Comparison of ENCODE assay signal across 1 cellular context in genomic region chr6:133034509-133035206, GRCh38.
A peak's percentile ranks its signal among the peaks of the same experiment; 100 is the strongest.
TF ChIP-seq lines count a peak whose summit lies in the region.

No MANE protein-coding gene starts in this region.

TF ChIP-seq in HepG2, 621 proteins besides CTCF, POLR2A, EP300 and RAD21 (continued from another document and continues in another):
- TF ChIP-seq, protein P1, sequence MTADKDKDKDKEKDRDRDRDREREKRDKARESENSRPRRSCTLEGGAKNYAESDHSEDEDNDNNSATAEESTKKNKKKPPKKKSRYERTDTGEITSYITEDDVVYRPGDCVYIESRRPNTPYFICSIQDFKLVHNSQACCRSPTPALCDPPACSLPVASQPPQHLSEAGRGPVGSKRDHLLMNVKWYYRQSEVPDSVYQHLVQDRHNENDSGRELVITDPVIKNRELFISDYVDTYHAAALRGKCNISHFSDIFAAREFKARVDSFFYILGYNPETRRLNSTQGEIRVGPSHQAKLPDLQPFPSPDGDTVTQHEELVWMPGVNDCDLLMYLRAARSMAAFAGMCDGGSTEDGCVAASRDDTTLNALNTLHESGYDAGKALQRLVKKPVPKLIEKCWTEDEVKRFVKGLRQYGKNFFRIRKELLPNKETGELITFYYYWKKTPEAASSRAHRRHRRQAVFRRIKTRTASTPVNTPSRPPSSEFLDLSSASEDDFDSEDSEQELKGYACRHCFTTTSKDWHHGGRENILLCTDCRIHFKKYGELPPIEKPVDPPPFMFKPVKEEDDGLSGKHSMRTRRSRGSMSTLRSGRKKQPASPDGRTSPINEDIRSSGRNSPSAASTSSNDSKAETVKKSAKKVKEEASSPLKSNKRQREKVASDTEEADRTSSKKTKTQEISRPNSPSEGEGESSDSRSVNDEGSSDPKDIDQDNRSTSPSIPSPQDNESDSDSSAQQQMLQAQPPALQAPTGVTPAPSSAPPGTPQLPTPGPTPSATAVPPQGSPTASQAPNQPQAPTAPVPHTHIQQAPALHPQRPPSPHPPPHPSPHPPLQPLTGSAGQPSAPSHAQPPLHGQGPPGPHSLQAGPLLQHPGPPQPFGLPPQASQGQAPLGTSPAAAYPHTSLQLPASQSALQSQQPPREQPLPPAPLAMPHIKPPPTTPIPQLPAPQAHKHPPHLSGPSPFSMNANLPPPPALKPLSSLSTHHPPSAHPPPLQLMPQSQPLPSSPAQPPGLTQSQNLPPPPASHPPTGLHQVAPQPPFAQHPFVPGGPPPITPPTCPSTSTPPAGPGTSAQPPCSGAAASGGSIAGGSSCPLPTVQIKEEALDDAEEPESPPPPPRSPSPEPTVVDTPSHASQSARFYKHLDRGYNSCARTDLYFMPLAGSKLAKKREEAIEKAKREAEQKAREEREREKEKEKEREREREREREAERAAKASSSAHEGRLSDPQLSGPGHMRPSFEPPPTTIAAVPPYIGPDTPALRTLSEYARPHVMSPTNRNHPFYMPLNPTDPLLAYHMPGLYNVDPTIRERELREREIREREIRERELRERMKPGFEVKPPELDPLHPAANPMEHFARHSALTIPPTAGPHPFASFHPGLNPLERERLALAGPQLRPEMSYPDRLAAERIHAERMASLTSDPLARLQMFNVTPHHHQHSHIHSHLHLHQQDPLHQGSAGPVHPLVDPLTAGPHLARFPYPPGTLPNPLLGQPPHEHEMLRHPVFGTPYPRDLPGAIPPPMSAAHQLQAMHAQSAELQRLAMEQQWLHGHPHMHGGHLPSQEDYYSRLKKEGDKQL (CRISPR knock-in tag; IDR thresholded peaks at IDR 0.05; ENCODE audit: low read depth), result peak; percentile 68
- TF ChIP-seq CBX2 (IDR thresholded peaks at IDR 0.05; ENCODE audit: low read depth, low read length), result no peak
- TF ChIP-seq CBX2 (CRISPR knock-in tag; IDR thresholded peaks at IDR 0.05; ENCODE audit: low read depth), result no peak
- 0 out of 2 replicates have a peak, but pooled peaks have one; percentile 63 for TF ChIP-seq ZFP90 (CRISPR knock-in tag; IDR thresholded peaks at IDR 0.05; ENCODE audit: borderline replicate concordance)
- TF ChIP-seq BCL6 (CRISPR knock-in tag; IDR thresholded peaks at IDR 0.05), result peak; percentile 87
- peak; percentile 72 for TF ChIP-seq SOX13 (IDR thresholded peaks at IDR 0.05)
- peak in 1 of 2 experiments; percentile 93; a peak in 2 of 4 replicates for TF ChIP-seq SOX13 (CRISPR knock-in tag; conservative IDR thresholded peaks at IDR 0.05 in 1 of 2, IDR thresholded peaks at IDR 0.05 in 1 of 2)
- no peak for TF ChIP-seq ZNF570 (CRISPR knock-in tag; IDR thresholded peaks at IDR 0.05; ENCODE audit: borderline replicate concordance)
- no peak for TF ChIP-seq ZSCAN20 (CRISPR knock-in tag; IDR thresholded peaks at IDR 0.05; ENCODE audit: borderline replicate concordance)
- peak; percentile 49; the same call in 1 of the 2 replicates for TF ChIP-seq JUND (CRISPR knock-in tag; IDR thresholded peaks at IDR 0.05)
- TF ChIP-seq ZNF274 (CRISPR knock-in tag; IDR thresholded peaks at IDR 0.05), result no peak
- no peak for TF ChIP-seq ZNF678 (CRISPR knock-in tag; IDR thresholded peaks at IDR 0.05)
- no peak for TF ChIP-seq TEAD2 (CRISPR knock-in tag; IDR thresholded peaks at IDR 0.05)
- 0 out of 2 replicates have a peak, but pooled peaks have one; percentile 48 for TF ChIP-seq ZBTB21 (CRISPR knock-in tag; IDR thresholded peaks at IDR 0.05)
- TF ChIP-seq HOXA3 (CRISPR knock-in tag; IDR thresholded peaks at IDR 0.05), result peak; percentile 64
- TF ChIP-seq ZEB1 (IDR thresholded peaks at IDR 0.05; ENCODE audit: insufficient replicate concordance, low read depth), result peak; percentile 37
- no peak for TF ChIP-seq SMAD1 (CRISPR knock-in tag; IDR thresholded peaks at IDR 0.05; ENCODE audit: borderline replicate concordance, low read depth)
- TF ChIP-seq, protein P2, sequence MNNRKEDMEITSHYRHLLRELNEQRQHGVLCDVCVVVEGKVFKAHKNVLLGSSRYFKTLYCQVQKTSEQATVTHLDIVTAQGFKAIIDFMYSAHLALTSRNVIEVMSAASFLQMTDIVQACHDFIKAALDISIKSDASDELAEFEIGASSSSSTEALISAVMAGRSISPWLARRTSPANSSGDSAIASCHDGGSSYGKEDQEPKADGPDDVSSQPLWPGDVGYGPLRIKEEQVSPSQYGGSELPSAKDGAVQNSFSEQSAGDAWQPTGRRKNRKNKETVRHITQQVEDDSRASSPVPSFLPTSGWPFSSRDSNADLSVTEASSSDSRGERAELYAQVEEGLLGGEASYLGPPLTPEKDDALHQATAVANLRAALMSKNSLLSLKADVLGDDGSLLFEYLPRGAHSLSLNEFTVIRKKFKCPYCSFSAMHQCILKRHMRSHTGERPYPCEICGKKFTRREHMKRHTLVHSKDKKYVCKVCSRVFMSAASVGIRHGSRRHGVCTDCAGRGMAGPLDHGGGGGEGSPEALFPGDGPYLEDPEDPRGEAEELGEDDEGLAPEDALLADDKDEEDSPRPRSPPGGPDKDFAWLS (CRISPR knock-in tag; IDR thresholded peaks at IDR 0.05; ENCODE audit: borderline replicate concordance), result no peak
- no peak for TF ChIP-seq ZIK1 (CRISPR knock-in tag; IDR thresholded peaks at IDR 0.05; ENCODE audit: borderline replicate concordance, low read depth)
- peak; percentile 76 for TF ChIP-seq SAP130 (CRISPR knock-in tag; IDR thresholded peaks at IDR 0.05; ENCODE audit: low read depth)
- TF ChIP-seq EHMT2 (IDR thresholded peaks at IDR 0.05; ENCODE audit: borderline replicate concordance, low read depth, low read length), result peak; percentile 96
- no peak for TF ChIP-seq ZBTB4 (CRISPR knock-in tag; IDR thresholded peaks at IDR 0.05; ENCODE audit: borderline replicate concordance)
- no peak for TF ChIP-seq SMAD9 (CRISPR knock-in tag; IDR thresholded peaks at IDR 0.05)
- TF ChIP-seq ZZZ3 (CRISPR knock-in tag; IDR thresholded peaks at IDR 0.05; ENCODE audit: borderline replicate concordance), result no peak
- TF ChIP-seq HNRNPUL1 (IDR thresholded peaks at IDR 0.05; ENCODE audit: low read depth, low read length), result no peak
- peak; percentile 90 for TF ChIP-seq RARA (CRISPR knock-in tag; IDR thresholded peaks at IDR 0.05)
- TF ChIP-seq, protein P3, sequence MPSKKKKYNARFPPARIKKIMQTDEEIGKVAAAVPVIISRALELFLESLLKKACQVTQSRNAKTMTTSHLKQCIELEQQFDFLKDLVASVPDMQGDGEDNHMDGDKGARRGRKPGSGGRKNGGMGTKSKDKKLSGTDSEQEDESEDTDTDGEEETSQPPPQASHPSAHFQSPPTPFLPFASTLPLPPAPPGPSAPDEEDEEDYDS (CRISPR knock-in tag; IDR thresholded peaks at IDR 0.05), result peak; percentile 51; the same call in 1 of the 2 replicates
- TF ChIP-seq, protein P4, sequence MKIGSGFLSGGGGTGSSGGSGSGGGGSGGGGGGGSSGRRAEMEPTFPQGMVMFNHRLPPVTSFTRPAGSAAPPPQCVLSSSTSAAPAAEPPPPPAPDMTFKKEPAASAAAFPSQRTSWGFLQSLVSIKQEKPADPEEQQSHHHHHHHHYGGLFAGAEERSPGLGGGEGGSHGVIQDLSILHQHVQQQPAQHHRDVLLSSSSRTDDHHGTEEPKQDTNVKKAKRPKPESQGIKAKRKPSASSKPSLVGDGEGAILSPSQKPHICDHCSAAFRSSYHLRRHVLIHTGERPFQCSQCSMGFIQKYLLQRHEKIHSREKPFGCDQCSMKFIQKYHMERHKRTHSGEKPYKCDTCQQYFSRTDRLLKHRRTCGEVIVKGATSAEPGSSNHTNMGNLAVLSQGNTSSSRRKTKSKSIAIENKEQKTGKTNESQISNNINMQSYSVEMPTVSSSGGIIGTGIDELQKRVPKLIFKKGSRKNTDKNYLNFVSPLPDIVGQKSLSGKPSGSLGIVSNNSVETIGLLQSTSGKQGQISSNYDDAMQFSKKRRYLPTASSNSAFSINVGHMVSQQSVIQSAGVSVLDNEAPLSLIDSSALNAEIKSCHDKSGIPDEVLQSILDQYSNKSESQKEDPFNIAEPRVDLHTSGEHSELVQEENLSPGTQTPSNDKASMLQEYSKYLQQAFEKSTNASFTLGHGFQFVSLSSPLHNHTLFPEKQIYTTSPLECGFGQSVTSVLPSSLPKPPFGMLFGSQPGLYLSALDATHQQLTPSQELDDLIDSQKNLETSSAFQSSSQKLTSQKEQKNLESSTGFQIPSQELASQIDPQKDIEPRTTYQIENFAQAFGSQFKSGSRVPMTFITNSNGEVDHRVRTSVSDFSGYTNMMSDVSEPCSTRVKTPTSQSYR (CRISPR knock-in tag; IDR thresholded peaks at IDR 0.05; ENCODE audit: borderline replicate concordance), result peak; percentile 30; the same call in 1 of the 2 replicates
- peak; percentile 73; the same call in 1 of the 2 replicates for TF ChIP-seq GATA4 (IDR thresholded peaks at IDR 0.05; ENCODE audit: borderline replicate concordance, low read depth)
- TF ChIP-seq, protein P5, sequence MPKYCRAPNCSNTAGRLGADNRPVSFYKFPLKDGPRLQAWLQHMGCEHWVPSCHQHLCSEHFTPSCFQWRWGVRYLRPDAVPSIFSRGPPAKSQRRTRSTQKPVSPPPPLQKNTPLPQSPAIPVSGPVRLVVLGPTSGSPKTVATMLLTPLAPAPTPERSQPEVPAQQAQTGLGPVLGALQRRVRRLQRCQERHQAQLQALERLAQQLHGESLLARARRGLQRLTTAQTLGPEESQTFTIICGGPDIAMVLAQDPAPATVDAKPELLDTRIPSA (CRISPR knock-in tag; IDR thresholded peaks at IDR 0.05; ENCODE audit: borderline replicate concordance), result no peak
- TF ChIP-seq PPARG (CRISPR knock-in tag; conservative IDR thresholded peaks at IDR 0.05), result peak; percentile 65; the same call in 1 of the 2 replicates
- TF ChIP-seq GATAD1 (CRISPR knock-in tag; IDR thresholded peaks at IDR 0.05), result no peak
- TF ChIP-seq, protein P6, sequence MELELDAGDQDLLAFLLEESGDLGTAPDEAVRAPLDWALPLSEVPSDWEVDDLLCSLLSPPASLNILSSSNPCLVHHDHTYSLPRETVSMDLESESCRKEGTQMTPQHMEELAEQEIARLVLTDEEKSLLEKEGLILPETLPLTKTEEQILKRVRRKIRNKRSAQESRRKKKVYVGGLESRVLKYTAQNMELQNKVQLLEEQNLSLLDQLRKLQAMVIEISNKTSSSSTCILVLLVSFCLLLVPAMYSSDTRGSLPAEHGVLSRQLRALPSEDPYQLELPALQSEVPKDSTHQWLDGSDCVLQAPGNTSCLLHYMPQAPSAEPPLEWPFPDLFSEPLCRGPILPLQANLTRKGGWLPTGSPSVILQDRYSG (CRISPR knock-in tag; IDR thresholded peaks at IDR 0.05), result no peak
- TF ChIP-seq MAFF (IDR thresholded peaks at IDR 0.05; ENCODE audit: low read depth, low read length), result peak; percentile 72; the same call in 1 of the 2 replicates
- TF ChIP-seq ZNF326 (CRISPR knock-in tag; IDR thresholded peaks at IDR 0.05; ENCODE audit: borderline replicate concordance), result no peak
- TF ChIP-seq NFKBIZ (CRISPR knock-in tag; IDR thresholded peaks at IDR 0.05), result peak; percentile 81; the same call in 1 of the 2 replicates
- no peak for TF ChIP-seq ZSCAN25 (CRISPR knock-in tag; IDR thresholded peaks at IDR 0.05)
- peak; percentile 82 for TF ChIP-seq TBL1XR1 (IDR thresholded peaks at IDR 0.05; ENCODE audit: borderline replicate concordance, low read length, partially characterized antibody)
- peak; percentile 42; the same call in 1 of the 2 replicates for TF ChIP-seq MXD4 (CRISPR knock-in tag; IDR thresholded peaks at IDR 0.05)
- peak; percentile 80 for TF ChIP-seq PHF21A (CRISPR knock-in tag; IDR thresholded peaks at IDR 0.05)
- no peak for TF ChIP-seq ZNF749 (CRISPR knock-in tag; IDR thresholded peaks at IDR 0.05; ENCODE audit: borderline replicate concordance)
- TF ChIP-seq NR2C2 (CRISPR knock-in tag; IDR thresholded peaks at IDR 0.05; ENCODE audit: borderline replicate concordance), result no peak
- TF ChIP-seq ZNF780A (CRISPR knock-in tag; IDR thresholded peaks at IDR 0.05), result no peak
- 0 out of 2 replicates have a peak, but pooled peaks have one; percentile 41 for TF ChIP-seq NFYC (CRISPR knock-in tag; IDR thresholded peaks at IDR 0.05)
- TF ChIP-seq ZBTB10 (CRISPR knock-in tag; IDR thresholded peaks at IDR 0.05; ENCODE audit: borderline replicate concordance), result no peak
- TF ChIP-seq KLF16 (CRISPR knock-in tag; IDR thresholded peaks at IDR 0.05), result peak in 1 of 2 experiments; percentile 82; a peak in 2 of 4 replicates
- no peak for TF ChIP-seq TMF1 (CRISPR knock-in tag; IDR thresholded peaks at IDR 0.05; ENCODE audit: low read depth)
- no peak for TF ChIP-seq ZNF207 (IDR thresholded peaks at IDR 0.05; ENCODE audit: borderline replicate concordance)
